In genomic region chr16:3019594-3020246, GRCh38 we compare ENCODE assay signal across 8 cellular contexts. TPM values are rescaled to one million over a fixed set of nuclear protein-coding genes. Genes with fewer than 3 reads are reported as not detected.
A peak's percentile ranks its signal among the peaks of the same experiment; 100 is the strongest.
DNase-seq lines count a peak whose midpoint lies in the region; ATAC-seq and TF ChIP-seq lines count a peak whose summit lies in the region.

No MANE protein-coding gene starts in this region.

- intact Hi-C loops in CD14-positive monocyte (cut with micrococcal nuclease), result loop anchor here (2.0 to 10.0 kb wide), 5 partner anchors 13 to 1253 kb away; partner anchors contain the start of genes ELOB (in 1 of the 2), PAQR4 (in 1 of the 2) and TFAP4 (in 1 of the 2)

- peak overlapping the region; percentile 99 for H3K4me3 ChIP-seq in MG63
- H3K4me3 ChIP-seq in ectodermal cell (ENCODE audit: insufficient read depth, low read depth, low read length), result peak overlapping the region; percentile 56

- WGBS in ectodermal cell, 2 experiments, result 48% methylated on average over 39 to 40 of the region's 40 CpGs

- H3K9me3 Mint-ChIP-seq in CD14-positive monocyte, result peaks cover 0 to 4% (median 0%) of the 10 kb centered on the region in 7 donors
- no peaks in the 10 kb centered on the region for H3K9me3 Mint-ChIP-seq in neural crest cell

- no peak overlapping the region for H3K27ac ChIP-seq in ectodermal cell (ENCODE audit: insufficient read depth, low read depth, low read length, poor library complexity, severe bottlenecking)

- H3K27me3 Mint-ChIP-seq in CD14-positive monocyte (ENCODE audit: low read depth in 3 of 3), result peaks cover 27 to 33% (median 27%) of the 10 kb centered on the region in 3 donors
- H3K27me3 Mint-ChIP-seq in neural crest cell (ENCODE audit: low read depth), result peaks cover 62% of the 10 kb centered on the region

- H3K4me1 Mint-ChIP-seq in CD14-positive monocyte (peaks cover 49% of the 10 kb centered on the region), neural crest cell (peaks cover 44% of the 10 kb centered on the region)

- H3K27me3 ChIP-seq in MG63 (no peaks in the 10 kb centered on the region), ectodermal cell (ENCODE audit: control insufficient read depth, insufficient read depth, low read length, poor library complexity, severe bottlenecking) (peaks cover 5% of the 10 kb centered on the region)

- no peak for ATAC-seq in GM21723 (IDR thresholded peaks at IDR 0.05; ENCODE audit: unreplicated experiment)

- no peaks in the 10 kb centered on the region for H3K9me3 ChIP-seq in MG63
- no peaks in the 10 kb centered on the region for H3K9me3 ChIP-seq in ectodermal cell (ENCODE audit: control insufficient read depth, low read length)

- TF ChIP-seq CTCF in CD14-positive monocyte (IDR thresholded peaks at IDR 0.05) (no peak), neural crest cell (conservative IDR thresholded peaks at IDR 0.05) (no peak)

- DNase-seq in CD14-positive monocyte (ENCODE audit: low spot score) (no peak), MG63 (no peak), neural crest cell (ENCODE audit: low read depth, low spot score) (no peak), dermis blood vessel endothelial cell (no peak), H4 (ENCODE audit: low spot score) (no peak), middle frontal gyrus (ENCODE audit: extremely low spot score, low spot score) (no peak)

- H3K4me1 ChIP-seq in ectodermal cell (ENCODE audit: control insufficient read depth, insufficient read depth, low read length), result peaks cover 29% of the 10 kb centered on the region

- peak overlapping the region; percentile 88 to 90 for H3K4me3 Mint-ChIP-seq in CD14-positive monocyte
- peak overlapping the region; percentile 88 for H3K4me3 Mint-ChIP-seq in neural crest cell

- H3K27ac Mint-ChIP-seq in CD14-positive monocyte, result peak overlapping the region in 6 of 7 donors; percentile 58 to 87 (median 72)
- no peak overlapping the region for H3K27ac Mint-ChIP-seq in neural crest cell (ENCODE audit: unreplicated experiment)

- H3K36me3 ChIP-seq in MG63 (peaks cover 23% of the 10 kb centered on the region), ectodermal cell (ENCODE audit: control insufficient read depth, insufficient read depth, low read length) (no peaks in the 10 kb centered on the region)

- H3K36me3 Mint-ChIP-seq in CD14-positive monocyte, result peaks cover 0 to 3% of the 10 kb centered on the region in 2 donors
- H3K36me3 Mint-ChIP-seq in neural crest cell (ENCODE audit: low read depth), result peaks cover 2% of the 10 kb centered on the region

RNA-seq across cellular contexts. Expression of gene TNFRSF12A, which starts 0.4 kb away (rescaled TPM):
- polyA plus RNA-seq in CD14-positive monocyte, result 1 to 10 TPM; 2.9 to 6.2 TPM
- total RNA-seq in MG63 (2014; rRNA removed; shearing (Covaris generic); ENCODE audit: low replicate concordance), result 541 and 602 TPM in 2 replicates
- 13.1 TPM for polyA plus RNA-seq in ectodermal cell (2013, experiment 1 of 4)
- polyA plus RNA-seq in ectodermal cell (2013, experiment 2 of 4), result 10.8 TPM
- polyA plus RNA-seq in ectodermal cell (2013, experiment 3 of 4), result 11.1 TPM
- 10.4 TPM for polyA plus RNA-seq in ectodermal cell (2013, experiment 4 of 4)
- total RNA-seq in neural crest cell (3.1 and 3.5 TPM in 2 replicates), dermis blood vessel endothelial cell (45.4 and 48.2 TPM in 2 replicates)
- total RNA-seq in H4 (2014; rRNA removed; shearing (Covaris generic)), result 312 and 417 TPM in 2 replicates

RNA-seq across cellular contexts. Expression of gene CLDN6, which starts 1.7 kb away (rescaled TPM):
- polyA plus RNA-seq in CD14-positive monocyte, result not detected
- total RNA-seq in MG63 (2014; rRNA removed; shearing (Covaris generic); ENCODE audit: low replicate concordance), result not detected in 2 replicates
- polyA plus RNA-seq in ectodermal cell (2013, experiment 1 of 4), result 119 TPM
- 120 TPM for polyA plus RNA-seq in ectodermal cell (2013, experiment 2 of 4)
- 83.0 TPM for polyA plus RNA-seq in ectodermal cell (2013, experiment 3 of 4)
- 94.7 TPM for polyA plus RNA-seq in ectodermal cell (2013, experiment 4 of 4)
- total RNA-seq in neural crest cell (0.47 and 0.55 TPM in 2 replicates), dermis blood vessel endothelial cell (not detected in 2 replicates)
- 2.0 TPM in 1 of 2 replicates, not detected in the other for total RNA-seq in H4 (2014; rRNA removed; shearing (Covaris generic))

RNA-seq across cellular contexts. Expression of gene HCFC1R1, which starts 4.0 kb away (rescaled TPM):
- 10 to 100 TPM; 16.7 to 19.9 TPM for polyA plus RNA-seq in CD14-positive monocyte
- 2.9 and 60.7 TPM in 2 replicates for total RNA-seq in MG63 (2014; rRNA removed; shearing (Covaris generic); ENCODE audit: low replicate concordance)
- 68.4 TPM for polyA plus RNA-seq in ectodermal cell (2013, experiment 1 of 4)
- 63.6 TPM for polyA plus RNA-seq in ectodermal cell (2013, experiment 2 of 4)
- polyA plus RNA-seq in ectodermal cell (2013, experiment 3 of 4), result 67.7 TPM
- 72.9 TPM for polyA plus RNA-seq in ectodermal cell (2013, experiment 4 of 4)
- total RNA-seq in neural crest cell (23.7 and 28.6 TPM in 2 replicates), dermis blood vessel endothelial cell (2.6 and 5.2 TPM in 2 replicates)
- 64.6 and 93.1 TPM in 2 replicates for total RNA-seq in H4 (2014; rRNA removed; shearing (Covaris generic))

RNA-seq across cellular contexts. Expression of gene THOC6, which starts 4.1 kb away (rescaled TPM):
- 10 to 100 TPM; 42.4 to 57.7 TPM for polyA plus RNA-seq in CD14-positive monocyte
- total RNA-seq in MG63 (2014; rRNA removed; shearing (Covaris generic); ENCODE audit: low replicate concordance), result 63.2 and 118 TPM in 2 replicates
- 42.3 TPM for polyA plus RNA-seq in ectodermal cell (2013, experiment 1 of 4)
- 41.4 TPM for polyA plus RNA-seq in ectodermal cell (2013, experiment 2 of 4)
- polyA plus RNA-seq in ectodermal cell (2013, experiment 3 of 4), result 33.2 TPM
- polyA plus RNA-seq in ectodermal cell (2013, experiment 4 of 4), result 36.6 TPM
- 62.5 and 68.0 TPM in 2 replicates for total RNA-seq in neural crest cell
- total RNA-seq in dermis blood vessel endothelial cell, result 21.4 and 25.4 TPM in 2 replicates
- 43.5 and 48.2 TPM in 2 replicates for total RNA-seq in H4 (2014; rRNA removed; shearing (Covaris generic))

RNA-seq across cellular contexts. Expression of gene CLDN9, which starts 7.0 kb away (rescaled TPM):
- not detected for polyA plus RNA-seq in CD14-positive monocyte
- total RNA-seq in MG63 (2014; rRNA removed; shearing (Covaris generic); ENCODE audit: low replicate concordance), result not detected in 2 replicates
- polyA plus RNA-seq in ectodermal cell (2013, experiment 1 of 4), result not detected
- 0.09 TPM for polyA plus RNA-seq in ectodermal cell (2013, experiment 2 of 4)
- not detected for polyA plus RNA-seq in ectodermal cell (2013, experiment 3 of 4)
- not detected for polyA plus RNA-seq in ectodermal cell (2013, experiment 4 of 4)
- total RNA-seq in neural crest cell, result not detected in 2 replicates
- total RNA-seq in dermis blood vessel endothelial cell, result not detected in 2 replicates
- not detected in 2 replicates for total RNA-seq in H4 (2014; rRNA removed; shearing (Covaris generic))

Comparison
In these comparisons a context has a peak if more than half of its experiments do, and no peak if none do; other contexts are left out.
1. RNA of gene TNFRSF12A, which starts 0.4 kb away (total RNA-seq): 541 to 602 TPM in MG63, 312 to 417 TPM in H4 and 45.4 to 48.2 TPM in dermis blood vessel endothelial cell; 3.1 to 3.5 TPM in neural crest cell; every median in the first group is over 10 times any median in the second.